ENCODE assay signal across 2 cellular contexts in genomic region chr6:31621991-31622390, GRCh38.
TF ChIP-seq lines count a peak whose summit lies in the region.

No MANE protein-coding gene starts in this region.

TF ChIP-seq in A549, 52 proteins besides CTCF, POLR2A, EP300 and RAD21:
- no peak for TF ChIP-seq ESRRA (IDR thresholded peaks at IDR 0.05; ENCODE audit: borderline replicate concordance, low read length)
- TF ChIP-seq FOSL2 (IDR thresholded peaks at IDR 0.05): no peak
- TF ChIP-seq FOSL2 (CRISPR knock-in tag; IDR thresholded peaks at IDR 0.05): no peak
- no peak for TF ChIP-seq NFE2L2 (conservative IDR thresholded peaks at IDR 0.05; ENCODE audit: low read length)
- TF ChIP-seq KDM1A (IDR thresholded peaks at IDR 0.05; ENCODE audit: low read depth): no peak
- no peak for TF ChIP-seq RCOR1 (IDR thresholded peaks at IDR 0.05; ENCODE audit: low read depth, low read length)
- TF ChIP-seq MAZ (IDR thresholded peaks at IDR 0.05; ENCODE audit: borderline replicate concordance, low read depth, low read length): no peak
- no peak for TF ChIP-seq CHD2 (IDR thresholded peaks at IDR 0.05; ENCODE audit: low read length, partially characterized antibody)
- TF ChIP-seq HES2 (IDR thresholded peaks at IDR 0.05): no peak
- TF ChIP-seq PBX3 (IDR thresholded peaks at IDR 0.05): no peak
- no peak for TF ChIP-seq SREBF2 (IDR thresholded peaks at IDR 0.05)
- no peak for TF ChIP-seq E2F6 (IDR thresholded peaks at IDR 0.05; ENCODE audit: borderline replicate concordance, low read depth)
- no peak for TF ChIP-seq CEBPB (IDR thresholded peaks at IDR 0.05)
- TF ChIP-seq RARB (CRISPR knock-in tag; IDR thresholded peaks at IDR 0.05): no peak

TF ChIP-seq in GM12878, 131 proteins besides CTCF, POLR2A, EP300 and RAD21:
- no peak for TF ChIP-seq KDM1A (IDR thresholded peaks at IDR 0.05; ENCODE audit: borderline replicate concordance)
- TF ChIP-seq RBBP5 (conservative IDR thresholded peaks at IDR 0.05): no peak
- TF ChIP-seq TAF1 (IDR thresholded peaks at IDR 0.05; ENCODE audit: borderline replicate concordance, low read depth, low read length): no peak
- no peak for TF ChIP-seq BCLAF1 (IDR thresholded peaks at IDR 0.05)
- no peak for TF ChIP-seq NFXL1 (IDR thresholded peaks at IDR 0.05; ENCODE audit: borderline replicate concordance)
